ENCODE assay signal across 8 cellular contexts in the genomic region with DNA sequence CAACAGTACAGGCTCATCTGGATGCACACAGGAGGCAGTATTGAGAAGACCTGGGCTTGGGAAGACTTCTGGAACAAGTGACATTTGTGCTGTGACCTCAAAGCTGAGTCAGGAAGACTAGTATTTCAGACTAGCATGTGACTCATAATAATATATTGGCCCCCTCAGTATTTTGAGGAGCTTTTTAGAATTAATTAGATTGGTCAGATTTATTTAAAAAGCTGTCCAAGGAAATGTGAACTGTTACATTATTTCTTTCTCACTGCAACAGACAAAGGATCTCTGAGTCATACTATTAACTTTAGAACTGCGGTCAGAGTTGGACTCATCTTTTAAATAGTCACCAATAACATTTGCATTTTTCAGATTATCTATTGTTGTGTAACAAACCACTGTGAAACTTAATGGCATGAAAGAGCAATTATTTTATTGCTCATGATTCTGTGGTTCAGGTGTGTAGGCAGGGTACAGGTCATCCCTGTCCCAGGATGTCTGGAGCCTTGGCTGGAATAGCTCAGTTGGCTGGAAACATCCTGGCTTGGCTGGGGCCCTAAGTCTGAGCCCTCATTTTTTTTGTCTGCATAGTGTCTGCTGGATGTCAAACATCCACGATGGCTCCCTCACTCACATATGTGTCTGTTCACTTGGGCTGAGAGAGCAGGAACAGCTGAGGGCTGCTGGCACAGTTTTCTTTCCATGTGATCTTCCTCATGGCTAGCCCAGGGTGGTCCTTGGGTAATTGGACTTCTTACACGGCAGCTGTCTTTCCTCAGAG.
DNase-seq lines count a peak whose midpoint lies in the region; ATAC-seq and TF ChIP-seq lines count a peak whose summit lies in the region.

No MANE protein-coding gene starts in this region.

- no peak overlapping the region for H3K4me3 ChIP-seq in brain microvascular endothelial cell (ENCODE audit: low read depth, low read length)
- no peak overlapping the region for H3K4me3 ChIP-seq in mucosa of rectum (ENCODE audit: low read length in 2 of 2)

- peak; percentile 89 for ATAC-seq in GM19395 (IDR thresholded peaks at IDR 0.05; ENCODE audit: unreplicated experiment)
- ATAC-seq in HG03175 (IDR thresholded peaks at IDR 0.05; ENCODE audit: unreplicated experiment) = peak; percentile 95

- no peaks in the 10 kb centered on the region for H3K27me3 ChIP-seq in brain microvascular endothelial cell (replicated peaks)
- H3K27me3 ChIP-seq in mucosa of rectum (ENCODE audit: control insufficient read depth in 2 of 2, insufficient read depth in 2 of 2, low read length in 2 of 2) = no peaks in the 10 kb centered on the region

- H3K27ac ChIP-seq in brain microvascular endothelial cell = peak overlapping the region; percentile 89
- peak overlapping the region; percentile 6 to 7 for H3K27ac ChIP-seq in mucosa of rectum (ENCODE audit: low read depth in 2 of 2, low read length in 2 of 2)

- H3K36me3 ChIP-seq in brain microvascular endothelial cell (replicated peaks) = no peaks in the 10 kb centered on the region
- peaks cover 17 to 33% of the 10 kb centered on the region in 2 donors for H3K36me3 ChIP-seq in mucosa of rectum (ENCODE audit: control insufficient read depth in 2 of 2, insufficient read depth in 2 of 2, low read length in 2 of 2)

- peak overlapping the region in 1 of 2 donors; percentile 3 for H3K9ac ChIP-seq in mucosa of rectum (ENCODE audit: low read depth in 1 of 2, low read length in 2 of 2)

- in situ Hi-C loops in ACHN (cut with HindIII; ENCODE audit: low pct_ligation_motif_present, low pct_unique_long_range_greater_than_20kb, low sequenced_read_pairs) (no loop called here), brain microvascular endothelial cell (cut with HindIII; ENCODE audit: low pct_ligation_motif_present, low sequenced_read_pairs) (no loop called here)

- no peaks in the 10 kb centered on the region for H3K4me1 ChIP-seq in mucosa of rectum (ENCODE audit: control insufficient read depth in 2 of 2, insufficient read depth in 2 of 2, low read length in 2 of 2)

- DNase-seq in ACHN (peak; percentile 78), brain microvascular endothelial cell (peak; percentile 87), NCI-H128 (lab: John Stamatoyannopoulos, UW; ENCODE audit: unreplicated experiment) (no peak), Ammon's horn (ENCODE audit: low spot score) (no peak)
- DNase-seq in stimulated activated CD8-positive, alpha-beta memory T cell treated with anti-CD3 and anti-CD28 coated beads, Interleukin-4, amount 100 ng/mL, for 48 hours = no peak

- no peaks in the 10 kb centered on the region for H3K9me3 ChIP-seq in mucosa of rectum (ENCODE audit: control insufficient read depth in 2 of 2, low read length in 2 of 2)

- peak; percentile 65 for TF ChIP-seq CTCF in brain microvascular endothelial cell (IDR thresholded peaks at IDR 0.05; ENCODE audit: low read depth, low read length, missing control alignments)

Comparison
In these comparisons a context has a peak if more than half of its experiments do, and no peak if none do; other contexts are left out.
1. DNase-seq: peak in ACHN (single experiment) and brain microvascular endothelial cell (single experiment); none in stimulated activated CD8-positive, alpha-beta memory T cell treated with anti-CD3 and anti-CD28 coated beads, Interleukin-4, amount 100 ng/mL, for 48 hours (single experiment), NCI-H128 (single experiment) and Ammon's horn (single experiment).